In the genomic region with DNA sequence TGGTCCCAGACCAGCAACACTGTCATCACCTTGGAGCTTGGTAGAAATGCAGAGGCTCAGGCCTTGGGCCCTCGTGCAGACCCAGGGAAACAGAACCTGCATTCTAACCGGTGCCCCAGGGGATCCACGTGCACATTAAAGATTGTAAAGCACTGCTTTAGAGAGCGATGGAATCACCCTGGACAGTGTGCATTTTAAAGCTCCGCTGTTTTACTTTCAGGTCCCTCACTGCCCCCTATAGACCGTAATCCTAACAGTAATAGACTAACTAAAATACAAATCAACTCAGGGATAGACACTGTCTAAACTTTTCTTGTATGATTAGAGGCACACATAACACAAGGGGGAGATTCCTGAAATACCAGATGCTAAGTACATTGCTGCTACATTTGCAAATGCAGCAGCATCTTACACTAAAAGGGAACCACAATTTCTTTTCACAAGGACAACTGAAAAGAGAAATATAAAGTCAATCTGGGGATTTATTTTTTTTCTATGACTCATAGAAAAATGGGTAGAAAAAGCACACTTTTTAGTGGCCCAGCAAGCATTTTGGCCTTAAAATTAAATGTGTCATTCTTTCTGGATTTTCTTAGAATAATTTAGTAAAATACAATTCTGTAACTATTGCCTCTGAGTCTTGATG, we compare ENCODE assay signal across 9 cellular contexts. TPM values are rescaled to one million over a fixed set of nuclear protein-coding genes. Genes with fewer than 3 reads are reported as not detected.
DNase-seq lines count a peak whose midpoint lies in the region; ATAC-seq, FAIRE-seq and TF ChIP-seq lines count a peak whose summit lies in the region.
"Had no signal": no experiment of that assay in that cellular context is flagged by ENCODE, and none has a peak within 500 bp of the region (broad histone marks: within the 10 kb centered on the region; RNA-seq: fewer than 3 reads in every experiment).

No MANE protein-coding gene starts in this region.

- H3K9ac ChIP-seq in PC-3 (ENCODE audit: low read length): no peak overlapping the region

- no peaks in the 10 kb centered on the region for H3K79me2 ChIP-seq in PC-3 (ENCODE audit: low read length)

- no peaks in the 10 kb centered on the region for H3F3A ChIP-seq in PC-3 (ENCODE audit: low read length, unreplicated experiment)

- H3K36me3 ChIP-seq in PC-3 (ENCODE audit: low read depth, low read length): no peaks in the 10 kb centered on the region
- no peaks in the 10 kb centered on the region for H3K36me3 ChIP-seq in naive thymus-derived CD4-positive, alpha-beta T cell (ENCODE audit: control insufficient read depth in 2 of 3, insufficient read depth in 3 of 3, low read length in 3 of 3)

- H3K27ac Mint-ChIP-seq in naive thymus-derived CD4-positive, alpha-beta T cell: no peak overlapping the region

- H3K4me1 Mint-ChIP-seq in naive thymus-derived CD4-positive, alpha-beta T cell: peaks cover 0 to 6% (median 5%) of the 10 kb centered on the region in 7 donors

- H3K4me3 Mint-ChIP-seq in naive thymus-derived CD4-positive, alpha-beta T cell: no peak overlapping the region

- H3K4me1 ChIP-seq in PC-3 (ENCODE audit: insufficient read depth, low read length): peaks cover 23% of the 10 kb centered on the region
- H3K4me1 ChIP-seq in naive thymus-derived CD4-positive, alpha-beta T cell (ENCODE audit: control insufficient read depth in 2 of 2, insufficient read depth in 2 of 2, low read length in 2 of 2): no peaks in the 10 kb centered on the region

- H3K27ac ChIP-seq in PC-3 (ENCODE audit: low read length): no peak overlapping the region
- H3K27ac ChIP-seq in naive thymus-derived CD4-positive, alpha-beta T cell (ENCODE audit: low read depth, low read length): no peak overlapping the region

- CTCF ChIA-PET in PC-3 (lab: Charles Lee): interaction anchor here (0.5 to 2.6 kb wide), 3 partner anchors 10 to 189 kb away, joined by 3 to 20 read pairs (median 6); a partner anchor contains a TSS
- CTCF ChIA-PET in naive thymus-derived CD4-positive, alpha-beta T cell (lab: Charles Lee): no interaction called here

- H4K20me1 ChIP-seq in PC-3 (ENCODE audit: low read length): no peaks in the 10 kb centered on the region

- BruUV-seq in PC-3 (replicated peaks; lab: Mats Ljungman, UMichigan): no TSS peak

- peaks cover 10 to 30% (median 23%) of the 10 kb centered on the region in 5 donors for H3K27me3 Mint-ChIP-seq in naive thymus-derived CD4-positive, alpha-beta T cell

- H3K36me3 Mint-ChIP-seq in naive thymus-derived CD4-positive, alpha-beta T cell: no peaks in the 10 kb centered on the region

- intact Hi-C loops in Right ventricle myocardium inferior (cut with DNase I): loop anchor here (2.0 kb wide), 1 partner anchor 188 kb away; no protein-coding TSS in a partner anchor
- intact Hi-C loops in Right ventricle myocardium superior (cut with DNase I): loop anchor here (5.0 kb wide), 1 partner anchor 189 kb away; no protein-coding TSS in a partner anchor
- intact Hi-C loops in PC-3 (cut with micrococcal nuclease): loop anchor here (1.0 to 5.0 kb wide), 2 partner anchors 54 to 188 kb away; no protein-coding TSS in a partner anchor
- intact Hi-C loops in naive thymus-derived CD4-positive, alpha-beta T cell (cut with micrococcal nuclease): loop anchor here in 1 of 2 donors (5.0 kb wide), 1 partner anchor 586 kb away; no protein-coding TSS in a partner anchor

- peak; percentile 57 for ATAC-seq in Right ventricle myocardium inferior
- no peak for ATAC-seq in Right ventricle myocardium superior (ENCODE audit: poor library complexity)
- peak; percentile 76 for ATAC-seq in PC-3
- no peak for ATAC-seq in naive thymus-derived CD4-positive, alpha-beta T cell

- no peaks in the 10 kb centered on the region for H3K9me3 Mint-ChIP-seq in naive thymus-derived CD4-positive, alpha-beta T cell

- no peak overlapping the region for H2AFZ ChIP-seq in PC-3 (ENCODE audit: low read length)

- DNase-seq in Right ventricle myocardium inferior (ENCODE audit: missing footprints): no peak
- DNase-seq in Right ventricle myocardium superior: no peak
- DNase-seq in PC-3: peak; percentile 83
- peak; percentile 66 for DNase-seq in fibroblast of villous mesenchyme (ENCODE audit: low read depth)
- peak; percentile 31 for DNase-seq in stromal cell of bone marrow (ENCODE audit: low read depth)
- DNase-seq in naive thymus-derived CD4-positive, alpha-beta T cell: no peak
- DNase-seq in GM12892 (ENCODE audit: insufficient read length): no peak
- no peak for DNase-seq in activated CD4-positive, alpha-beta T cell treated with anti-CD3 and anti-CD28 coated beads for 4 hours

- H3K27me3 ChIP-seq in PC-3 (ENCODE audit: low read length): no peaks in the 10 kb centered on the region
- H3K27me3 ChIP-seq in naive thymus-derived CD4-positive, alpha-beta T cell (ENCODE audit: control insufficient read depth in 2 of 2, insufficient read depth in 2 of 2, low read length in 2 of 2): no peaks in the 10 kb centered on the region

- no peaks in the 10 kb centered on the region for H3K9me2 ChIP-seq in PC-3 (replicated peaks; ENCODE audit: low read length)

- no peak overlapping the region for H3K4me2 ChIP-seq in PC-3 (ENCODE audit: low read length)

- no peaks in the 10 kb centered on the region for H3K9me3 ChIP-seq in PC-3 (ENCODE audit: low read length)
- no peaks in the 10 kb centered on the region for H3K9me3 ChIP-seq in naive thymus-derived CD4-positive, alpha-beta T cell (ENCODE audit: control insufficient read depth in 2 of 3, low read length in 3 of 3)

- POLR2A ChIA-PET in PC-3 (lab: Charles Lee; ENCODE audit: unreplicated experiment): no interaction called here
- POLR2A ChIA-PET in naive thymus-derived CD4-positive, alpha-beta T cell (lab: Charles Lee): no interaction called here

- peak; percentile 83 for TF ChIP-seq CTCF in PC-3 (conservative IDR thresholded peaks at IDR 0.05; ENCODE audit: low read depth, low read length)
- peak; percentile 71 for TF ChIP-seq CTCF in fibroblast of villous mesenchyme (IDR thresholded peaks at IDR 0.05; ENCODE audit: insufficient read depth, low read depth, low read length)

- H3K4me3 ChIP-seq in PC-3 (ENCODE audit: low read length) (no peak overlapping the region), fibroblast of villous mesenchyme (ENCODE audit: low read depth, low read length) (no peak overlapping the region)
- H3K4me3 ChIP-seq in naive thymus-derived CD4-positive, alpha-beta T cell (ENCODE audit: low read length): no peak overlapping the region

- FAIRE-seq in GM12892 (lab: Jason Lieb, UNC): no peak
- FAIRE-seq: GM18507 had no signal

- no peak for TF ChIP-seq POLR2A in GM12892 (IDR thresholded peaks at IDR 0.05; ENCODE audit: low read depth, low read length)

RNA-seq across cellular contexts. Expression of a gene that starts 10.5 kb away (rescaled TPM):
- total RNA-seq in Right ventricle myocardium inferior (not detected), Right ventricle myocardium superior (not detected), PC-3 (2014; rRNA removed) (1.7 and 3.6 TPM in 2 replicates), fibroblast of villous mesenchyme (under 0.01 TPM in 1 of 2 replicates, not detected in the other)
- not detected for total RNA-seq in naive thymus-derived CD4-positive, alpha-beta T cell
- polyA plus RNA-seq in naive thymus-derived CD4-positive, alpha-beta T cell: not detected
- not detected for polyA plus RNA-seq in GM12892 (2012; ENCODE audit: missing spikeins)

Comparison
In these comparisons a context has a peak if more than half of its experiments do, and no peak if none do; other contexts are left out.
1. ATAC-seq: peak in Right ventricle myocardium inferior (single experiment) and PC-3 (single experiment); none in Right ventricle myocardium superior (single experiment) and naive thymus-derived CD4-positive, alpha-beta T cell (single experiment).
2. DNase-seq: peak in PC-3 (single experiment), fibroblast of villous mesenchyme (single experiment) and stromal cell of bone marrow (single experiment); none in Right ventricle myocardium inferior (single experiment), Right ventricle myocardium superior (single experiment), naive thymus-derived CD4-positive, alpha-beta T cell (0 of 9), GM12892 (single experiment) and activated CD4-positive, alpha-beta T cell treated with anti-CD3 and anti-CD28 coated beads for 4 hours (0 of 2).